8 cellular contexts compared by ENCODE assay signal in genomic region chr1:3903141-3904005, GRCh38. TPM values are rescaled to one million over a fixed set of nuclear protein-coding genes. Genes with fewer than 3 reads are reported as not detected.
DNase-seq lines count a peak whose midpoint lies in the region; ATAC-seq, FAIRE-seq and TF ChIP-seq lines count a peak whose summit lies in the region.

No MANE protein-coding gene starts in this region.

- H3K4me1 ChIP-seq in Caco-2, result no peaks in the 10 kb centered on the region
- H3K4me1 ChIP-seq in Karpas-422 (ENCODE audit: low read length), result peaks cover 84% of the 10 kb centered on the region
- peaks cover 0 to 8% of the 10 kb centered on the region in 2 donors for H3K4me1 ChIP-seq in right atrium auricular region

- H2AFZ ChIP-seq in Karpas-422 (ENCODE audit: low read length), result no peak overlapping the region

- no peaks in the 10 kb centered on the region for H4K20me1 ChIP-seq in Karpas-422 (ENCODE audit: insufficient read depth, low read depth, low read length)

- TF ChIP-seq CTCF in Caco-2 (IDR thresholded peaks at IDR 0.05; ENCODE audit: insufficient read depth in 1 of 2, low read depth in 1 of 2, low read length in 1 of 2, severe bottlenecking in 1 of 2, unreplicated experiment in 1 of 2) (no peak), osteocyte (IDR thresholded peaks at IDR 0.05) (no peak), right atrium auricular region (IDR thresholded peaks at IDR 0.05) (no peak)

- H3K36me3 Mint-ChIP-seq in Caco-2 (ENCODE audit: insufficient read depth, unreplicated experiment) (peaks cover 6% of the 10 kb centered on the region), naive B cell (no peaks in the 10 kb centered on the region), osteocyte (ENCODE audit: unreplicated experiment) (peaks cover 3% of the 10 kb centered on the region)
- H3K36me3 Mint-ChIP-seq in activated T-helper 1 cell treated with anti-CD3 and anti-CD28 coated beads, Interleukin-12 subunit alpha, Interleukin-12 subunit beta, Interleukin-2, Interleukin-4 antibody, amounts not matched to agents 30 ng/mL and 10 ng/mL and 1 ng/mL, durations not matched to agents 14 hours and 24 hours and 36 hours (ENCODE audit: low read depth), result peaks cover 3% of the 10 kb centered on the region

- H3K9me3 Mint-ChIP-seq in Caco-2 (ENCODE audit: unreplicated experiment) (no peaks in the 10 kb centered on the region), naive B cell (peaks cover 0 to 5% (median 2%) of the 10 kb centered on the region in 7 donors), osteocyte (ENCODE audit: unreplicated experiment) (peaks cover 5% of the 10 kb centered on the region)
- H3K9me3 Mint-ChIP-seq in activated T-helper 1 cell treated with anti-CD3 and anti-CD28 coated beads, Interleukin-12 subunit alpha, Interleukin-12 subunit beta, Interleukin-2, Interleukin-4 antibody, amounts not matched to agents 30 ng/mL and 10 ng/mL and 1 ng/mL, durations not matched to agents 14 hours and 24 hours and 36 hours, result peaks cover 6% of the 10 kb centered on the region

- H3K36me3 ChIP-seq in Caco-2 (ENCODE audit: control insufficient read depth, insufficient read depth, low read length) (no peaks in the 10 kb centered on the region), Karpas-422 (ENCODE audit: insufficient read depth, low read length) (peaks cover under 1% of the 10 kb centered on the region; the same call in 1 of the 2 replicates), right atrium auricular region (no peaks in the 10 kb centered on the region)

- no peak for ATAC-seq in naive B cell (ENCODE audit: low read depth in 2 of 2)

- H3K4me1 Mint-ChIP-seq in Caco-2 (ENCODE audit: low read depth, unreplicated experiment) (no peaks in the 10 kb centered on the region), naive B cell (peaks cover 14 to 21% (median 16%) of the 10 kb centered on the region in 3 donors), osteocyte (ENCODE audit: unreplicated experiment) (peaks cover 12% of the 10 kb centered on the region)
- peaks cover 30% of the 10 kb centered on the region for H3K4me1 Mint-ChIP-seq in activated T-helper 1 cell treated with anti-CD3 and anti-CD28 coated beads, Interleukin-12 subunit alpha, Interleukin-12 subunit beta, Interleukin-2, Interleukin-4 antibody, amounts not matched to agents 30 ng/mL and 10 ng/mL and 1 ng/mL, durations not matched to agents 14 hours and 24 hours and 36 hours (ENCODE audit: low read depth)

- H3K9me3 ChIP-seq in Caco-2 (no peaks in the 10 kb centered on the region), Karpas-422 (ENCODE audit: low read length) (no peaks in the 10 kb centered on the region), right atrium auricular region (no peaks in the 10 kb centered on the region)

- H3K4me3 ChIP-seq in Caco-2 (ENCODE audit: low read depth, low read length) (no peak overlapping the region), Karpas-422 (ENCODE audit: low read length) (no peak overlapping the region), right atrium auricular region (no peak overlapping the region)

- no peak for FAIRE-seq in frontal cortex (lab: Jason Lieb, UNC)

- BruUV-seq in Caco-2 (replicated peaks; lab: Mats Ljungman, UMichigan), result no TSS peak

- H3K27me3 ChIP-seq in Caco-2 (replicated peaks; ENCODE audit: control insufficient read depth, insufficient read depth, low read length) (no peaks in the 10 kb centered on the region), Karpas-422 (ENCODE audit: low read length) (no peaks in the 10 kb centered on the region), right atrium auricular region (no peaks in the 10 kb centered on the region)

- peaks cover 17% of the 10 kb centered on the region for H3K79me2 ChIP-seq in Karpas-422 (ENCODE audit: low read length)

- POLR2A ChIA-PET in Caco-2 (lab: Charles Lee), result no interaction called here

- H3K4me3 Mint-ChIP-seq in Caco-2 (ENCODE audit: unreplicated experiment) (peak overlapping the region; percentile 20), naive B cell (peak overlapping the region in 5 of 8 donors; percentile 1 to 89 (median 51)), osteocyte (ENCODE audit: unreplicated experiment) (no peak overlapping the region)
- H3K4me3 Mint-ChIP-seq in activated T-helper 1 cell treated with anti-CD3 and anti-CD28 coated beads, Interleukin-12 subunit alpha, Interleukin-12 subunit beta, Interleukin-2, Interleukin-4 antibody, amounts not matched to agents 30 ng/mL and 10 ng/mL and 1 ng/mL, durations not matched to agents 14 hours and 24 hours and 36 hours, result peak overlapping the region; percentile 45

- H3K27ac Mint-ChIP-seq in Caco-2 (ENCODE audit: unreplicated experiment), result no peak overlapping the region
- H3K27ac Mint-ChIP-seq in activated T-helper 1 cell treated with anti-CD3 and anti-CD28 coated beads, Interleukin-12 subunit alpha, Interleukin-12 subunit beta, Interleukin-2, Interleukin-4 antibody, amounts not matched to agents 30 ng/mL and 10 ng/mL and 1 ng/mL, durations not matched to agents 14 hours and 24 hours and 36 hours, result peak overlapping the region; percentile 69
- peak overlapping the region in 3 of 6 donors; percentile 48 to 62 (median 56) for H3K27ac Mint-ChIP-seq in naive B cell
- H3K27ac Mint-ChIP-seq in osteocyte (ENCODE audit: unreplicated experiment), result no peak overlapping the region

- no peaks in the 10 kb centered on the region for H3K27me3 Mint-ChIP-seq in Caco-2 (ENCODE audit: insufficient read depth, unreplicated experiment)
- no peaks in the 10 kb centered on the region for H3K27me3 Mint-ChIP-seq in activated T-helper 1 cell treated with anti-CD3 and anti-CD28 coated beads, Interleukin-12 subunit alpha, Interleukin-12 subunit beta, Interleukin-2, Interleukin-4 antibody, amounts not matched to agents 30 ng/mL and 10 ng/mL and 1 ng/mL, durations not matched to agents 14 hours and 24 hours and 36 hours (ENCODE audit: insufficient read depth)
- peaks cover 0 to 4% (median 0%) of the 10 kb centered on the region in 3 donors for H3K27me3 Mint-ChIP-seq in naive B cell
- H3K27me3 Mint-ChIP-seq in osteocyte (ENCODE audit: unreplicated experiment), result no peaks in the 10 kb centered on the region

- H3K27ac ChIP-seq in Karpas-422 (ENCODE audit: low read length), result peak overlapping the region; percentile 93
- H3K27ac ChIP-seq in right atrium auricular region, result no peak overlapping the region

- H3K4me2 ChIP-seq in Karpas-422 (ENCODE audit: low read depth, low read length, poor library complexity, severe bottlenecking), result peak overlapping the region; percentile 56

- H3K9ac ChIP-seq in Karpas-422 (ENCODE audit: low read length), result peak overlapping the region; percentile 59; the same call in 1 of the 2 replicates

- H3K9me2 ChIP-seq in Karpas-422 (replicated peaks; ENCODE audit: insufficient read depth, low read length), result no peaks in the 10 kb centered on the region

- no peak for DNase-seq in Caco-2
- no peak for DNase-seq in Karpas-422
- no peak for DNase-seq in activated T-helper 1 cell treated with anti-CD3 and anti-CD28 coated beads, Interleukin-12 subunit alpha, Interleukin-12 subunit beta, Interleukin-2, Interleukin-4 antibody, amounts not matched to agents 30 ng/mL and 10 ng/mL and 1 ng/mL, durations not matched to agents 14 hours and 24 hours and 36 hours (ENCODE audit: low spot score)
- DNase-seq in naive B cell, result no peak
- no peak for DNase-seq in NCI-H446 treated with DMSO at 0.1 percent for 48 hours (lab: John Stamatoyannopoulos, UW)
- no peak for DNase-seq in osteocyte (ENCODE audit: extremely low spot score, unreplicated experiment)
- no peak for DNase-seq in frontal cortex (ENCODE audit: low spot score in 2 of 2)
- DNase-seq in right atrium auricular region (ENCODE audit: low spot score), result no peak

- CTCF ChIA-PET in Caco-2 (lab: Charles Lee), result no interaction called here

- intact Hi-C loops in Caco-2 (cut with micrococcal nuclease; ENCODE audit: unreplicated experiment), result no loop called here
- intact Hi-C loops in activated T-helper 1 cell treated with anti-CD3 and anti-CD28 coated beads, Interleukin-12 subunit alpha, Interleukin-12 subunit beta, Interleukin-2, Interleukin-4 antibody, amounts not matched to agents 30 ng/mL and 10 ng/mL and 1 ng/mL, durations not matched to agents 14 hours and 24 hours and 36 hours (cut with micrococcal nuclease), result loop anchor here (5.0 to 10.0 kb wide), 4 partner anchors 371 to 1511 kb away; partner anchors contain the start of genes MORN1 and RER1

RNA-seq across cellular contexts. Expression of gene C1orf174, which starts 3.3 kb away (rescaled TPM):
- 19.0 and 19.2 TPM in 2 replicates for total RNA-seq in Caco-2 (2022)
- total RNA-seq in Karpas-422 (2014; rRNA removed; shearing (Covaris generic); ENCODE audit: low replicate concordance), result 17.4 and 25.5 TPM in 2 replicates
- total RNA-seq in activated T-helper 1 cell treated with anti-CD3 and anti-CD28 coated beads, Interleukin-12 subunit alpha, Interleukin-12 subunit beta, Interleukin-2, Interleukin-4 antibody, amounts not matched to agents 30 ng/mL and 10 ng/mL and 1 ng/mL, durations not matched to agents 14 hours and 24 hours and 36 hours, result 45.1 TPM in 2 replicates
- polyA plus RNA-seq in naive B cell (ENCODE audit: low read depth in 6 of 6), result 10 to 100 TPM; 13.6 to 27.9 (median 21.9) TPM
- 22.1 and 23.6 TPM in 2 replicates for total RNA-seq in osteocyte
- total RNA-seq in frontal cortex, result 23.6 TPM
- total RNA-seq in right atrium auricular region, result 10 to 100 TPM in 1 of 2 donors, 1 to 10 TPM in 1; 9.1 to 18.8 TPM

RNA-seq across cellular contexts. Expression of gene DFFB, which starts 46.1 kb away (rescaled TPM):
- total RNA-seq in Caco-2 (2022) (7.1 and 7.7 TPM in 2 replicates), osteocyte (7.1 and 11.0 TPM in 2 replicates), frontal cortex (11.0 TPM), right atrium auricular region (1 to 10 TPM; 3.2 to 5.3 TPM)
- total RNA-seq in Karpas-422 (2014; rRNA removed; shearing (Covaris generic); ENCODE audit: low replicate concordance), result 11.9 and 15.2 TPM in 2 replicates
- total RNA-seq in activated T-helper 1 cell treated with anti-CD3 and anti-CD28 coated beads, Interleukin-12 subunit alpha, Interleukin-12 subunit beta, Interleukin-2, Interleukin-4 antibody, amounts not matched to agents 30 ng/mL and 10 ng/mL and 1 ng/mL, durations not matched to agents 14 hours and 24 hours and 36 hours, result 13.7 and 15.8 TPM in 2 replicates
- polyA plus RNA-seq in naive B cell (ENCODE audit: low read depth in 6 of 6), result 10 to 100 TPM in 1 of 6 donors, 1 to 10 TPM in 5; 2.7 to 10.2 (median 7.3) TPM

RNA-seq across cellular contexts. Expression of gene CEP104, which starts 46.4 kb away (rescaled TPM):
- total RNA-seq in Caco-2 (2022) (35.6 and 36.0 TPM in 2 replicates), osteocyte (35.1 and 45.4 TPM in 2 replicates), frontal cortex (21.6 TPM), right atrium auricular region (10 to 100 TPM; 21.7 to 25.9 TPM)
- total RNA-seq in Karpas-422 (2014; rRNA removed; shearing (Covaris generic); ENCODE audit: low replicate concordance), result 19.9 and 90.0 TPM in 2 replicates
- 43.4 and 55.5 TPM in 2 replicates for total RNA-seq in activated T-helper 1 cell treated with anti-CD3 and anti-CD28 coated beads, Interleukin-12 subunit alpha, Interleukin-12 subunit beta, Interleukin-2, Interleukin-4 antibody, amounts not matched to agents 30 ng/mL and 10 ng/mL and 1 ng/mL, durations not matched to agents 14 hours and 24 hours and 36 hours
- 10 to 100 TPM in 5 of 6 donors, 1 to 10 TPM in 1; 8.1 to 34.6 (median 17.5) TPM for polyA plus RNA-seq in naive B cell (ENCODE audit: low read depth in 6 of 6)
